In the genomic region with DNA sequence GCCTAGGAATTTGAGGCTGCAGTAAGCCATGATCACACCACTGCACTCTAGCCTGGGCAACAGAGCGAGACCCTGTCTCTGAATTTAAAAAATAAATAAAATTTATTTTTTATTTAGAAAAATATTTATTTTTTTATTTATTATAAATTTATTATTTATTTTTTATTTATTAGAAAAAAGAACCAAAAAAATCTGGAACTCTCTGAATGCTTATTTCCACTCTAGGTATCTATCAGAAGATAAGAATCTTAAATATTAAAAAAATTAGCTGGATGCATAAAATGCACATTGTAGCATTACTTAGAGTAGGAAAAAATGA, we compare ENCODE assay signal across 27 cellular contexts.
"Had no signal": no experiment of that assay in that cellular context is flagged by ENCODE, and none has a peak within 500 bp of the region (broad histone marks: within the 10 kb centered on the region; RNA-seq: fewer than 3 reads in every experiment).

No MANE protein-coding gene starts in this region.

- H3K36me3 ChIP-seq: brain microvascular endothelial cell, colonic mucosa had no signal

- DNase-seq: activated B cell treated with CpG ODN at 0.5 μM for 24 hours; activated CD4-positive, alpha-beta T cell treated with anti-CD3 and anti-CD28 coated beads for 48 hours; activated CD4-positive, alpha-beta T cell treated with anti-CD3 and anti-CD28 coated beads, Interleukin-2, amount 50 U/mL, for 1 hour; activated CD4-positive, alpha-beta T cell treated with anti-CD3 and anti-CD28 coated beads, Interleukin-2, amount 50 U/mL, for 48 hours; activated CD8-positive, alpha-beta memory T cell treated with anti-CD3 and anti-CD28 coated beads, Interleukin-2, amount 10 ng/mL, durations not matched to agents 7 days and 5 days; activated CD8-positive, alpha-beta memory T cell treated with anti-CD3 and anti-CD28 coated beads, Interleukin-2, amount 50 U/mL, for 4 hours; activated CD8-positive, alpha-beta T cell treated with anti-CD3 and anti-CD28 coated beads for 36 hours; activated effector memory CD4-positive, alpha-beta T cell treated with anti-CD3 and anti-CD28 coated beads, Interleukin-2, amount 50 U/mL, for 16 hours; activated naive CD4-positive, alpha-beta T cell; activated naive CD4-positive, alpha-beta T cell treated with anti-CD3 and anti-CD28 coated beads, Interleukin-2, amount 10 ng/mL, durations not matched to agents 7 days and 5 days; activated naive CD8-positive, alpha-beta T cell treated with anti-CD3 and anti-CD28 coated beads, Interleukin-2, amount 10 ng/mL, durations not matched to agents 7 days and 5 days; activated T-cell treated with anti-CD3 and anti-CD28 coated beads, Interleukin-2, amount 50 U/mL, for 1 hour; activated T-cell treated with anti-CD3 and anti-CD28 coated beads, Interleukin-2, amount 50 U/mL, for 48 hours; brain microvascular endothelial cell; caudate nucleus; colonic mucosa; effector memory CD4-positive, alpha-beta T cell; endodermal cell; foreskin fibroblast; gastrocnemius medialis; glutamatergic neuron; heart left ventricle; T-helper 2 cell had no signal

- FAIRE-seq: astrocyte, bronchial epithelial cell, TTC549 had no signal

- H3K27me3 ChIP-seq: brain microvascular endothelial cell, colonic mucosa, gastrocnemius medialis, heart left ventricle had no signal

- H3K27ac ChIP-seq: brain microvascular endothelial cell, colonic mucosa, gastrocnemius medialis, heart left ventricle, VCaP had no signal

- H3K4me1 ChIP-seq: colonic mucosa had no signal

- H3K4me3 ChIP-seq: colonic mucosa, gastrocnemius medialis, heart left ventricle had no signal

- H3K9me3 ChIP-seq: colonic mucosa, gastrocnemius medialis, heart left ventricle had no signal
